10 cellular contexts compared by ENCODE assay signal in genomic region chr16:81836279-81837054, GRCh38. TPM values are rescaled to one million over a fixed set of nuclear protein-coding genes. Genes with fewer than 3 reads are reported as not detected.
A peak's percentile ranks its signal among the peaks of the same experiment; 100 is the strongest.
DNase-seq lines count a peak whose midpoint lies in the region; ATAC-seq, FAIRE-seq and TF ChIP-seq lines count a peak whose summit lies in the region.
"Had no signal": no experiment of that assay in that cellular context is flagged by ENCODE, and none has a peak within 500 bp of the region (broad histone marks: within the 10 kb centered on the region; RNA-seq: fewer than 3 reads in every experiment).

No MANE protein-coding gene starts in this region.

- POLR2A ChIA-PET in CD4-positive, alpha-beta memory T cell (lab: Charles Lee; ENCODE audit: partially characterized antibody) = no interaction called here

- no peak for FAIRE-seq in frontal cortex (lab: Jason Lieb, UNC)
- FAIRE-seq: bronchial epithelial cell, TTC549 had no signal

- no peak overlapping the region for H2AFZ ChIP-seq in neural progenitor cell (replicated peaks)

- CTCF ChIA-PET in CD4-positive, alpha-beta memory T cell (lab: Charles Lee; ENCODE audit: partially characterized antibody) = no interaction called here

- no peaks in the 10 kb centered on the region for H3K27me3 ChIP-seq in neural progenitor cell
- no peaks in the 10 kb centered on the region for H3K27me3 ChIP-seq in CD4-positive, alpha-beta memory T cell (ENCODE audit: insufficient read depth, low read length)

- H3F3A ChIP-seq in neural progenitor cell (ENCODE audit: low read depth) = no peaks in the 10 kb centered on the region

- H3K36me3 ChIP-seq in neural progenitor cell = no peaks in the 10 kb centered on the region
- H3K36me3 ChIP-seq in CD4-positive, alpha-beta memory T cell (ENCODE audit: insufficient read depth, low read length) = no peaks in the 10 kb centered on the region

- intact Hi-C loops in CD4-positive, alpha-beta memory T cell (cut with micrococcal nuclease) = no loop called here
- intact Hi-C loops in activated T-helper 1 cell treated with anti-CD3 and anti-CD28 coated beads, Interleukin-12 subunit alpha, Interleukin-12 subunit beta, Interleukin-2, Interleukin-4 antibody, amounts not matched to agents 30 ng/mL and 10 ng/mL and 1 ng/mL, durations not matched to agents 14 hours and 24 hours and 36 hours (cut with micrococcal nuclease) = no loop called here

- peaks cover 17% of the 10 kb centered on the region for H3K4me1 Mint-ChIP-seq in neural progenitor cell
- H3K4me1 Mint-ChIP-seq in CD4-positive, alpha-beta memory T cell = peaks cover 0 to 10% (median 7%) of the 10 kb centered on the region in 4 donors
- peaks cover 26% of the 10 kb centered on the region for H3K4me1 Mint-ChIP-seq in activated T-helper 1 cell treated with anti-CD3 and anti-CD28 coated beads, Interleukin-12 subunit alpha, Interleukin-12 subunit beta, Interleukin-2, Interleukin-4 antibody, amounts not matched to agents 30 ng/mL and 10 ng/mL and 1 ng/mL, durations not matched to agents 14 hours and 24 hours and 36 hours (ENCODE audit: low read depth)

- no peak for TF ChIP-seq CTCF in neural progenitor cell (IDR thresholded peaks at IDR 0.05)

- DNase-seq in neural progenitor cell (ENCODE audit: low spot score) (no peak), frontal cortex (ENCODE audit: low spot score in 2 of 2) (no peak)
- no peak for DNase-seq in CD4-positive, alpha-beta memory T cell
- DNase-seq in activated T-helper 1 cell treated with anti-CD3 and anti-CD28 coated beads, Interleukin-12 subunit alpha, Interleukin-12 subunit beta, Interleukin-2, Interleukin-4 antibody, amounts not matched to agents 30 ng/mL and 10 ng/mL and 1 ng/mL, durations not matched to agents 14 hours and 24 hours and 36 hours (ENCODE audit: low spot score) = no peak
- DNase-seq: right cardiac atrium had no signal

- no peak overlapping the region for H3K4me3 Mint-ChIP-seq in neural progenitor cell
- H3K4me3 Mint-ChIP-seq in CD4-positive, alpha-beta memory T cell = no peak overlapping the region
- H3K4me3 Mint-ChIP-seq in activated T-helper 1 cell treated with anti-CD3 and anti-CD28 coated beads, Interleukin-12 subunit alpha, Interleukin-12 subunit beta, Interleukin-2, Interleukin-4 antibody, amounts not matched to agents 30 ng/mL and 10 ng/mL and 1 ng/mL, durations not matched to agents 14 hours and 24 hours and 36 hours = no peak overlapping the region

- no peak overlapping the region for H3K4me3 ChIP-seq in neural progenitor cell
- H3K4me3 ChIP-seq in CD4-positive, alpha-beta memory T cell (ENCODE audit: low read length in 2 of 2) = no peak overlapping the region

- no peaks in the 10 kb centered on the region for H3K9me3 ChIP-seq in neural progenitor cell (ENCODE audit: low read depth)
- no peaks in the 10 kb centered on the region for H3K9me3 ChIP-seq in CD4-positive, alpha-beta memory T cell (ENCODE audit: control insufficient read depth in 1 of 2, low read length in 2 of 2)

- H3K27ac ChIP-seq in neural progenitor cell = no peak overlapping the region
- no peak overlapping the region for H3K27ac ChIP-seq in CD4-positive, alpha-beta memory T cell (ENCODE audit: low read depth, low read length)

- H3K4me2 ChIP-seq in neural progenitor cell = no peak overlapping the region

- H3K4me1 ChIP-seq in neural progenitor cell = peaks cover 8% of the 10 kb centered on the region
- H3K4me1 ChIP-seq in CD4-positive, alpha-beta memory T cell (ENCODE audit: insufficient read depth, low read length) = peaks cover 7% of the 10 kb centered on the region

- peaks cover 3% of the 10 kb centered on the region for H3K27me3 Mint-ChIP-seq in neural progenitor cell (ENCODE audit: insufficient read depth, low read depth)
- peaks cover 0 to 2% of the 10 kb centered on the region in 2 donors for H3K27me3 Mint-ChIP-seq in CD4-positive, alpha-beta memory T cell
- H3K27me3 Mint-ChIP-seq in activated T-helper 1 cell treated with anti-CD3 and anti-CD28 coated beads, Interleukin-12 subunit alpha, Interleukin-12 subunit beta, Interleukin-2, Interleukin-4 antibody, amounts not matched to agents 30 ng/mL and 10 ng/mL and 1 ng/mL, durations not matched to agents 14 hours and 24 hours and 36 hours (ENCODE audit: insufficient read depth) = peaks cover 5% of the 10 kb centered on the region

- no peaks in the 10 kb centered on the region for H3K36me3 Mint-ChIP-seq in neural progenitor cell
- H3K36me3 Mint-ChIP-seq in CD4-positive, alpha-beta memory T cell = no peaks in the 10 kb centered on the region
- no peaks in the 10 kb centered on the region for H3K36me3 Mint-ChIP-seq in activated T-helper 1 cell treated with anti-CD3 and anti-CD28 coated beads, Interleukin-12 subunit alpha, Interleukin-12 subunit beta, Interleukin-2, Interleukin-4 antibody, amounts not matched to agents 30 ng/mL and 10 ng/mL and 1 ng/mL, durations not matched to agents 14 hours and 24 hours and 36 hours (ENCODE audit: low read depth)

- H3K27ac Mint-ChIP-seq in neural progenitor cell = peak overlapping the region; percentile 27
- H3K27ac Mint-ChIP-seq in CD4-positive, alpha-beta memory T cell = no peak overlapping the region
- no peak overlapping the region for H3K27ac Mint-ChIP-seq in activated T-helper 1 cell treated with anti-CD3 and anti-CD28 coated beads, Interleukin-12 subunit alpha, Interleukin-12 subunit beta, Interleukin-2, Interleukin-4 antibody, amounts not matched to agents 30 ng/mL and 10 ng/mL and 1 ng/mL, durations not matched to agents 14 hours and 24 hours and 36 hours

- peak; percentile 56 for ATAC-seq in GM18907 (IDR thresholded peaks at IDR 0.05; ENCODE audit: unreplicated experiment)
- peak; percentile 56 for ATAC-seq in GM21786 (IDR thresholded peaks at IDR 0.05; ENCODE audit: unreplicated experiment)
- peak; percentile 40 for ATAC-seq in HG03469 (IDR thresholded peaks at IDR 0.05; ENCODE audit: unreplicated experiment)
- ATAC-seq: right cardiac atrium had no signal

- H3K9ac ChIP-seq in neural progenitor cell = no peak overlapping the region

- H4K20me1 ChIP-seq in neural progenitor cell (ENCODE audit: low read depth) = no peaks in the 10 kb centered on the region

- H3K79me2 ChIP-seq in neural progenitor cell (ENCODE audit: low read depth) = no peaks in the 10 kb centered on the region

- no peaks in the 10 kb centered on the region for H3K9me3 Mint-ChIP-seq in neural progenitor cell
- H3K9me3 Mint-ChIP-seq in CD4-positive, alpha-beta memory T cell = no peaks in the 10 kb centered on the region
- no peaks in the 10 kb centered on the region for H3K9me3 Mint-ChIP-seq in activated T-helper 1 cell treated with anti-CD3 and anti-CD28 coated beads, Interleukin-12 subunit alpha, Interleukin-12 subunit beta, Interleukin-2, Interleukin-4 antibody, amounts not matched to agents 30 ng/mL and 10 ng/mL and 1 ng/mL, durations not matched to agents 14 hours and 24 hours and 36 hours

RNA-seq across cellular contexts. Expression of gene PLCG2, which starts 57.4 kb away (rescaled TPM):
- 2.7 and 5.0 TPM in 2 replicates for total RNA-seq in neural progenitor cell (ENCODE audit: low replicate concordance)
- 1.2 TPM for total RNA-seq in frontal cortex
- 1 to 10 TPM; 2.3 to 2.4 TPM for total RNA-seq in CD4-positive, alpha-beta memory T cell
- polyA plus RNA-seq in CD4-positive, alpha-beta memory T cell = 1 to 10 TPM in 1 of 2 donors, under 1 TPM in 1; 0.63 to 1.8 TPM
- total RNA-seq in activated T-helper 1 cell treated with anti-CD3 and anti-CD28 coated beads, Interleukin-12 subunit alpha, Interleukin-12 subunit beta, Interleukin-2, Interleukin-4 antibody, amounts not matched to agents 30 ng/mL and 10 ng/mL and 1 ng/mL, durations not matched to agents 14 hours and 24 hours and 36 hours = 12.9 and 13.7 TPM in 2 replicates
